In genomic region chr5:1110260-1110929, GRCh38 we compare ENCODE assay signal across 8 cellular contexts. TPM values are rescaled to one million over a fixed set of nuclear protein-coding genes. Genes with fewer than 3 reads are reported as not detected.
A peak's percentile ranks its signal among the peaks of the same experiment; 100 is the strongest.
DNase-seq lines count a peak whose midpoint lies in the region; ATAC-seq and TF ChIP-seq lines count a peak whose summit lies in the region.

No MANE protein-coding gene starts in this region.

- H3K36me3 ChIP-seq in trophoblast cell (ENCODE audit: control insufficient read depth in 1 of 2, insufficient read depth in 2 of 2, low read length in 2 of 2), result no peaks in the 10 kb centered on the region

- no peak overlapping the region for H3K9ac ChIP-seq in trophoblast cell (ENCODE audit: low read length)

- WGBS in trophoblast cell (ENCODE audit: extremely low coverage, insufficient coverage, insufficient read length), result no CpG with 5 or more reads among the region's 24 CpGs

- H3K4me1 ChIP-seq in trophoblast cell (ENCODE audit: control insufficient read depth in 1 of 2, insufficient read depth in 2 of 2, low read length in 2 of 2), result peaks cover 4 to 8% of the 10 kb centered on the region in 2 experiments

- no peaks in the 10 kb centered on the region for H3K27me3 ChIP-seq in trophoblast cell (ENCODE audit: insufficient read depth, low read length)

- no peak overlapping the region for H2AFZ ChIP-seq in trophoblast cell (ENCODE audit: insufficient read depth, low read length, poor library complexity)

- no peak overlapping the region for H2BK120ac ChIP-seq in trophoblast cell (ENCODE audit: insufficient read depth, low read length, poor library complexity)

- ATAC-seq in T-cell (replicated peaks in 1 of 4), result no peak
- no peak for ATAC-seq in GM19463 (IDR thresholded peaks at IDR 0.05; ENCODE audit: unreplicated experiment)
- no peak for ATAC-seq in HG03280 (IDR thresholded peaks at IDR 0.05; ENCODE audit: unreplicated experiment)
- no peak for ATAC-seq in HG03135 (IDR thresholded peaks at IDR 0.05; ENCODE audit: unreplicated experiment)

- peaks cover 45 to 54% (median 50%) of the 10 kb centered on the region in 3 donors for H3K4me1 Mint-ChIP-seq in T-cell

- POLR2A ChIA-PET in T-cell (lab: Charles Lee), result interaction anchor here in 1 of 2 donors (0.5 kb wide), 1 partner anchor 892 kb away, joined by 3 read pairs; the partner anchor contains the start of genes CCDC127 and SDHA

- no peak overlapping the region for H3K23ac ChIP-seq in trophoblast cell (ENCODE audit: low read length)

- no peak overlapping the region for H3K14ac ChIP-seq in trophoblast cell (ENCODE audit: low read length)

- no peak overlapping the region for H2BK5ac ChIP-seq in trophoblast cell (ENCODE audit: low read depth, low read length, poor library complexity)

- no peak overlapping the region for H2AK5ac ChIP-seq in trophoblast cell (ENCODE audit: low read length)

- H3K36me3 Mint-ChIP-seq in T-cell, result no peaks in the 10 kb centered on the region

- H3K9me3 Mint-ChIP-seq in T-cell, result no peaks in the 10 kb centered on the region

- H3K4me3 Mint-ChIP-seq in T-cell, result peak overlapping the region; percentile 85 to 88 (median 87)

- H4K12ac ChIP-seq in trophoblast cell (ENCODE audit: low read depth, low read length), result no peak overlapping the region

- peak overlapping the region; percentile 55 for H3K4me3 ChIP-seq in GM12875 (ENCODE audit: low read depth, low read length)
- H3K4me3 ChIP-seq in fibroblast of pulmonary artery (replicated peaks; ENCODE audit: low read depth, low read length), result peak overlapping the region; percentile 69
- peak overlapping the region; percentile 16 for H3K4me3 ChIP-seq in trophoblast cell (ENCODE audit: low read depth, low read length)

- no peaks in the 10 kb centered on the region for H3K27me3 Mint-ChIP-seq in T-cell

- no peak overlapping the region for H4K8ac ChIP-seq in trophoblast cell (ENCODE audit: low read depth, low read length)

- peak overlapping the region; percentile 91 for H3K4me2 ChIP-seq in trophoblast cell (ENCODE audit: low read length)

- DNase-seq in T-cell (peak in 5 of 34 experiments; percentile 24 to 37 (median 29)), fibroblast of pulmonary artery (ENCODE audit: low read depth) (no peak), trophoblast cell (no peak), Kasumi-1 (lab: John Stamatoyannopoulos, UW) (no peak)

- H3K4ac ChIP-seq in trophoblast cell (ENCODE audit: low read depth, low read length), result no peak overlapping the region

- H3K79me1 ChIP-seq in trophoblast cell (ENCODE audit: low read length), result no peaks in the 10 kb centered on the region

- peaks cover 3% of the 10 kb centered on the region for H3K79me2 ChIP-seq in trophoblast cell (ENCODE audit: control insufficient read depth, insufficient read depth, low read length, poor library complexity)

- CTCF ChIA-PET in T-cell (lab: Charles Lee), result no interaction called here

- TF ChIP-seq CTCF in GM12875 (IDR thresholded peaks at IDR 0.05; ENCODE audit: borderline replicate concordance, insufficient read depth, low read depth, low read length) (no peak), fibroblast of pulmonary artery (IDR thresholded peaks at IDR 0.05; ENCODE audit: low read length, missing control alignments) (no peak)

- H4K91ac ChIP-seq in trophoblast cell (ENCODE audit: low read depth, low read length), result no peak overlapping the region

- no peak overlapping the region for H3K27ac ChIP-seq in trophoblast cell (ENCODE audit: low read depth, low read length)

- no peak overlapping the region for H2BK12ac ChIP-seq in trophoblast cell (ENCODE audit: low read length)

- no peaks in the 10 kb centered on the region for H3K9me3 ChIP-seq in trophoblast cell (ENCODE audit: insufficient read depth, low read depth, low read length)

- H3K27ac Mint-ChIP-seq in T-cell, result peak overlapping the region; percentile 85 to 90

- no peak overlapping the region for H3K18ac ChIP-seq in trophoblast cell (ENCODE audit: low read length)

RNA-seq across cellular contexts. Expression of gene SLC12A7, which starts 1.5 kb away (rescaled TPM):
- 10 to 100 TPM; 33.7 to 97.4 (median 41.2) TPM for total RNA-seq in T-cell
- polyA plus RNA-seq in trophoblast cell (2013), result 6.2 and 6.3 TPM in 2 replicates

Comparison
In these comparisons a context has a peak if more than half of its experiments do, and no peak if none do; other contexts are left out.
1. H3K4me3 ChIP-seq: peak in every context shown above with its lines; median percentile 69 in fibroblast of pulmonary artery; 55 in GM12875; 16 in trophoblast cell.